In the genomic region with DNA sequence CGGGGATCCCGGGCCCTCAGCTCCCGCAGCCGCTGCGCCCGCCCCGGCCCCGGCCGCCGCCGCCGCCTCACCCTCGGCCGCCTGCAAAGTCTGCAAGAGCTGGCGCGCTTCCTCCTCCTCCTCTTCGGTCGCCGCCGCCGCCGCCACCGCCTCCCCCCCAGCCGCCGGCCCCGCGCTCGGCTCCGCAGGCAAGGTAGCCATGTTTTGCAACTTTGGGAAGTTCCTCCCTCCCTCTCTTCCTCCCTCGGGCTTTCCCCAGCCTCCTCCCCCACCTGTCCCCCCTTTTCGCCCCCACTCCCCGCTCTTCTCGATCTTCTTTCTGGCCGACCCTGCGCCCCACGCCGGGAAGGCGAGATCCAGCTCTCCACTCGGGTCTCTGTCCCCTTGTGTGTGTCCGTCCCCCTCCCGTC, we compare ENCODE assay signal across 9 cellular contexts. TPM values are rescaled to one million over a fixed set of nuclear protein-coding genes. Genes with fewer than 3 reads are reported as not detected.
A peak's percentile ranks its signal among the peaks of the same experiment; 100 is the strongest.
DNase-seq lines count a peak whose midpoint lies in the region; ATAC-seq and TF ChIP-seq lines count a peak whose summit lies in the region.
"Had no signal": no experiment of that assay in that cellular context is flagged by ENCODE, and none has a peak within 500 bp of the region (broad histone marks: within the 10 kb centered on the region; RNA-seq: fewer than 3 reads in every experiment).

No MANE protein-coding gene starts in this region.

- DNase-seq in DMS 273 treated with DMSO at 0.1 percent for 48 hours (lab: John Stamatoyannopoulos, UW) (peak; percentile 36), LoVo (ENCODE audit: low spot score) (peak; percentile 36), activated gamma-delta T cell (lab: John Stamatoyannopoulos, UW) (peak; percentile 38), occipital lobe (lab: John Stamatoyannopoulos, UW) (no peak)
- DNase-seq in activated CD4-positive, CD25-positive, alpha-beta regulatory T cell (lab: John Stamatoyannopoulos, UW): no peak

- no peaks in the 10 kb centered on the region for H3K9me3 ChIP-seq in gastroesophageal sphincter

- H3K4me3 ChIP-seq in gastroesophageal sphincter (peak overlapping the region; percentile 65 to 93), rectal smooth muscle tissue (ENCODE audit: low read length) (peak overlapping the region; percentile 99)

- no peaks in the 10 kb centered on the region for H3K27me3 ChIP-seq in gastroesophageal sphincter
- H3K27me3 ChIP-seq in rectal smooth muscle tissue (ENCODE audit: control insufficient read depth, insufficient read depth, low read length): no peaks in the 10 kb centered on the region

- TF ChIP-seq CTCF in gastroesophageal sphincter (IDR thresholded peaks at IDR 0.05): no peak

- 2% methylated on average over 13 of the region's 41 CpGs; no CpG with 5 or more reads in 1 of the 2 donors for WGBS in gastroesophageal sphincter (ENCODE audit: low coverage in 1 of 2), 2 donors

- H3K9ac ChIP-seq in rectal smooth muscle tissue (ENCODE audit: low read length): peak overlapping the region; percentile 35

- TF ChIP-seq EP300 in gastroesophageal sphincter (IDR thresholded peaks at IDR 0.05): no peak

- peaks cover 0 to 21% of the 10 kb centered on the region in 2 donors for H3K36me3 ChIP-seq in gastroesophageal sphincter
- H3K36me3 ChIP-seq in rectal smooth muscle tissue (ENCODE audit: control insufficient read depth, insufficient read depth, low read length): peaks cover 3% of the 10 kb centered on the region

- H3K4me1 ChIP-seq in gastroesophageal sphincter (peaks cover 3 to 74% (median 41%) of the 10 kb centered on the region in 3 donors), rectal smooth muscle tissue (ENCODE audit: control insufficient read depth, insufficient read depth, low read length) (peaks cover 33% of the 10 kb centered on the region)

- TF ChIP-seq POLR2A in gastroesophageal sphincter (IDR thresholded peaks at IDR 0.05): no peak

- H3K27ac ChIP-seq in gastroesophageal sphincter (peak overlapping the region; percentile 86 to 99 (median 98)), rectal smooth muscle tissue (ENCODE audit: low read depth, low read length) (peak overlapping the region; percentile 98)

- no peak for ATAC-seq in gastroesophageal sphincter
- ATAC-seq in GM21619 (IDR thresholded peaks at IDR 0.05; ENCODE audit: unreplicated experiment): no peak

RNA-seq across cellular contexts. Expression of a gene that starts 0.4 kb away (rescaled TPM):
- total RNA-seq in gastroesophageal sphincter (10 to 100 TPM; 13.2 to 33.1 (median 23.7) TPM), occipital lobe (1.2 TPM)

RNA-seq across cellular contexts. Expression of a gene that starts 13.6 kb away (rescaled TPM):
- total RNA-seq in gastroesophageal sphincter: 100 to 1,000 TPM; 223 to 464 (median 330) TPM
- 16.7 TPM for total RNA-seq in occipital lobe

RNA-seq across cellular contexts. Expression of a gene that starts 24.0 kb away (rescaled TPM):
- total RNA-seq in gastroesophageal sphincter (10 to 100 TPM; 41.5 to 75.5 (median 59.4) TPM), occipital lobe (41.0 TPM)

RNA-seq across cellular contexts. Expression of a gene that starts 35.4 kb away (rescaled TPM):
- total RNA-seq in gastroesophageal sphincter: not detected
- not detected for total RNA-seq in occipital lobe
- total RNA-seq: T-helper 1 cell treated with Interleukin-12 subunit alpha and Interleukin-12 subunit beta and Interleukin-4 antibody, amounts not matched to agents 30 ng/mL and 1 ng/mL, for 36 hours had no signal

RNA-seq across cellular contexts. Expression of a gene that starts 38.0 kb away (rescaled TPM):
- total RNA-seq in gastroesophageal sphincter (10 to 100 TPM; 12.1 to 20.5 (median 14.9) TPM), occipital lobe (11.4 TPM)

Comparison
In these comparisons a context has a peak if more than half of its experiments do, and no peak if none do; other contexts are left out.
1. DNase-seq: peak in DMS 273 treated with DMSO at 0.1 percent for 48 hours (single experiment), LoVo (single experiment) and activated gamma-delta T cell (single experiment); none in occipital lobe (single experiment) and activated CD4-positive, CD25-positive, alpha-beta regulatory T cell (0 of 4).
2. RNA of a gene that starts 13.6 kb away (total RNA-seq): 223 to 464 TPM in gastroesophageal sphincter; 16.7 TPM in occipital lobe (single experiment); every median in the first group is over 10 times any median in the second.